In genomic region chr4:169437299-169438047, GRCh38 we compare ENCODE assay signal across 14 cellular contexts.
DNase-seq lines count a peak whose midpoint lies in the region; ATAC-seq and TF ChIP-seq lines count a peak whose summit lies in the region.
"Had no signal": no experiment of that assay in that cellular context is flagged by ENCODE, and none has a peak within 500 bp of the region (broad histone marks: within the 10 kb centered on the region; RNA-seq: fewer than 3 reads in every experiment).

No MANE protein-coding gene starts in this region.

- H3K9me3 ChIP-seq in WERI-Rb-1 (ENCODE audit: severe bottlenecking) = no peaks in the 10 kb centered on the region
- H3K9me3 ChIP-seq in suprapubic skin = no peaks in the 10 kb centered on the region
- H3K9me3 ChIP-seq: body of pancreas, neutrophil, thyroid gland had no signal

- H3K4me1 ChIP-seq in suprapubic skin = peaks cover 18% of the 10 kb centered on the region

- H3K27ac Mint-ChIP-seq in HFFc6 = no peak overlapping the region

- H3K4me3 Mint-ChIP-seq in HFFc6 = no peak overlapping the region

- H3K27me3 Mint-ChIP-seq in HFFc6 (ENCODE audit: insufficient read depth) = no peaks in the 10 kb centered on the region

- peak; percentile 95 for ATAC-seq in GM19395 (IDR thresholded peaks at IDR 0.05; ENCODE audit: unreplicated experiment)
- ATAC-seq in HG02852 (IDR thresholded peaks at IDR 0.05; ENCODE audit: unreplicated experiment) = peak; percentile 93
- ATAC-seq in HG03558 (IDR thresholded peaks at IDR 0.05; ENCODE audit: extremely low read depth, unreplicated experiment) = peak; percentile 85
- ATAC-seq: body of pancreas had no signal

- TF ChIP-seq EP300 in suprapubic skin (IDR thresholded peaks at IDR 0.05) = no peak

- DNase-seq in GM13976 (ENCODE audit: low spot score) = peak; percentile 37
- no peak for DNase-seq in WERI-Rb-1
- DNase-seq in suprapubic skin (ENCODE audit: low spot score in 2 of 2) = no peak
- no peak for DNase-seq in HFFc6
- no peak for DNase-seq in stimulated activated naive CD4-positive, alpha-beta T cell (lab: John Stamatoyannopoulos, UW)
- DNase-seq: body of pancreas; GF-D8; NCI-H2171 treated with DMSO at 0.1 percent for 48 hours; stimulated activated CD4-positive, alpha-beta T cell treated with anti-CD3 and anti-CD28 coated beads, Interleukin-4, amount 100 ng/mL, for 4 hours; thyroid gland had no signal

- peaks cover 5% of the 10 kb centered on the region for H3K36me3 Mint-ChIP-seq in HFFc6 (ENCODE audit: low read depth)

- WGBS in suprapubic skin = 87% methylated on average over 7 of the region's 7 CpGs

- H3K27me3 ChIP-seq in WERI-Rb-1 (ENCODE audit: insufficient read depth, low read depth, severe bottlenecking) (no peaks in the 10 kb centered on the region), suprapubic skin (no peaks in the 10 kb centered on the region)
- H3K27me3 ChIP-seq: body of pancreas, neutrophil, thyroid gland had no signal

- TF ChIP-seq POLR2A in suprapubic skin (IDR thresholded peaks at IDR 0.05) = no peak

- in situ Hi-C loops in GM13976 (cut with MboI; ENCODE audit: low sequenced_read_pairs, unreplicated experiment) = no loop called here

- peaks cover 4% of the 10 kb centered on the region for H3K36me3 ChIP-seq in WERI-Rb-1
- H3K36me3 ChIP-seq in suprapubic skin = peaks cover 10% of the 10 kb centered on the region
- H3K36me3 ChIP-seq: neutrophil, thyroid gland had no signal

- H3K9me3 Mint-ChIP-seq in HFFc6 = no peaks in the 10 kb centered on the region

- H3K4me3 ChIP-seq in WERI-Rb-1 (ENCODE audit: low read depth, low read length) (no peak overlapping the region), suprapubic skin (no peak overlapping the region)
- H3K4me3 ChIP-seq: body of pancreas, thyroid gland had no signal

- TF ChIP-seq CTCF in GM13976 (IDR thresholded peaks at IDR 0.05; ENCODE audit: borderline replicate concordance, control extremely low read depth, extremely low read depth, insufficient read depth, missing control alignments) (no peak), WERI-Rb-1 (IDR thresholded peaks at IDR 0.05; ENCODE audit: low read depth, low read length) (no peak), suprapubic skin (IDR thresholded peaks at IDR 0.05) (no peak), HFFc6 (IDR thresholded peaks at IDR 0.05) (no peak)

- peaks cover 3% of the 10 kb centered on the region; the same call in 1 of the 2 replicates for H3K4me1 Mint-ChIP-seq in HFFc6 (ENCODE audit: low read depth)

- H3K27ac ChIP-seq in WERI-Rb-1 (no peak overlapping the region), suprapubic skin (no peak overlapping the region)
- H3K27ac ChIP-seq: body of pancreas, neutrophil had no signal
